ENCODE assay signal across 11 cellular contexts in genomic region chrX:46444011-46444410, GRCh38.
DNase-seq lines count a peak whose midpoint lies in the region; ATAC-seq and TF ChIP-seq lines count a peak whose summit lies in the region.
"Had no signal": no experiment of that assay in that cellular context is flagged by ENCODE, and none has a peak within 500 bp of the region (broad histone marks: within the 10 kb centered on the region; RNA-seq: fewer than 3 reads in every experiment).

No MANE protein-coding gene starts in this region.

- H3K4me1 Mint-ChIP-seq in activated CD4-positive, alpha-beta T cell treated with anti-CD3 and anti-CD28 coated beads for 36 hours = peaks cover 20% of the 10 kb centered on the region
- H3K4me1 Mint-ChIP-seq in chondrocyte (ENCODE audit: low read depth) = peaks cover 20% of the 10 kb centered on the region

- no peaks in the 10 kb centered on the region for H3K27me3 Mint-ChIP-seq in activated CD4-positive, alpha-beta T cell treated with anti-CD3 and anti-CD28 coated beads for 36 hours
- H3K27me3 Mint-ChIP-seq in chondrocyte (ENCODE audit: low read depth) = no peaks in the 10 kb centered on the region
- H3K27me3 Mint-ChIP-seq: B cell had no signal

- H3K9me3 Mint-ChIP-seq in activated CD4-positive, alpha-beta T cell treated with anti-CD3 and anti-CD28 coated beads for 36 hours (ENCODE audit: low read depth) = no peaks in the 10 kb centered on the region
- peaks cover 13% of the 10 kb centered on the region for H3K9me3 Mint-ChIP-seq in chondrocyte (ENCODE audit: low read depth)

- POLR2A ChIA-PET in activated CD4-positive, alpha-beta T cell treated with anti-CD3 and anti-CD28 coated beads for 36 hours (lab: Charles Lee) = no interaction called here

- no peak for TF ChIP-seq CTCF in chondrocyte (IDR thresholded peaks at IDR 0.05)

- CTCF ChIA-PET in activated CD4-positive, alpha-beta T cell treated with anti-CD3 and anti-CD28 coated beads for 36 hours (lab: Charles Lee) = no interaction called here

- no peak overlapping the region for H3K4me3 Mint-ChIP-seq in activated CD4-positive, alpha-beta T cell treated with anti-CD3 and anti-CD28 coated beads for 36 hours
- H3K4me3 Mint-ChIP-seq in chondrocyte (ENCODE audit: unreplicated experiment) = no peak overlapping the region
- H3K4me3 Mint-ChIP-seq: B cell had no signal

- DNase-seq in activated CD4-positive, alpha-beta T cell treated with anti-CD3 and anti-CD28 coated beads for 36 hours = peak; percentile 30
- DNase-seq in activated CD4-positive, alpha-beta T cell treated with anti-CD3 and anti-CD28 coated beads for 1 hour = no peak
- DNase-seq in NCI-H69 (lab: John Stamatoyannopoulos, UW) (peak; percentile 17), chondrocyte (ENCODE audit: low spot score) (no peak), renal cortical epithelial cell (ENCODE audit: low read depth) (peak; percentile 97), globus pallidus (ENCODE audit: low spot score) (no peak), NCI-H2171 (lab: John Stamatoyannopoulos, UW) (no peak)
- DNase-seq: NCI-H1436 treated with DMSO at 0.1 percent for 48 hours, upper lobe of left lung had no signal

- peaks cover 3% of the 10 kb centered on the region for H3K36me3 Mint-ChIP-seq in activated CD4-positive, alpha-beta T cell treated with anti-CD3 and anti-CD28 coated beads for 36 hours (ENCODE audit: low read depth)
- no peaks in the 10 kb centered on the region for H3K36me3 Mint-ChIP-seq in chondrocyte (ENCODE audit: low read depth)

- no peak overlapping the region for H3K27ac Mint-ChIP-seq in activated CD4-positive, alpha-beta T cell treated with anti-CD3 and anti-CD28 coated beads for 36 hours
- H3K27ac Mint-ChIP-seq in chondrocyte (ENCODE audit: unreplicated experiment) = peak overlapping the region; percentile 57
- H3K27ac Mint-ChIP-seq: B cell had no signal

- intact Hi-C loops in activated CD4-positive, alpha-beta T cell treated with anti-CD3 and anti-CD28 coated beads for 36 hours (cut with DNase I, micrococcal nuclease) = no loop called here

- ATAC-seq in activated CD4-positive, alpha-beta T cell treated with anti-CD3 and anti-CD28 coated beads for 36 hours = no peak
- ATAC-seq in GM21360 (IDR thresholded peaks at IDR 0.05; ENCODE audit: unreplicated experiment) = no peak

Comparison
In these comparisons a context has a peak if more than half of its experiments do, and no peak if none do; other contexts are left out.
1. DNase-seq: peak in activated CD4-positive, alpha-beta T cell treated with anti-CD3 and anti-CD28 coated beads for 36 hours (single experiment), NCI-H69 (single experiment) and renal cortical epithelial cell (single experiment); none in activated CD4-positive, alpha-beta T cell treated with anti-CD3 and anti-CD28 coated beads for 1 hour (single experiment), chondrocyte (single experiment), globus pallidus (single experiment) and NCI-H2171 (single experiment).